ENCODE assay signal across 22 cellular contexts in genomic region chr16:10232757-10233156, GRCh38. TPM values are rescaled to one million over a fixed set of nuclear protein-coding genes. Genes with fewer than 3 reads are reported as not detected.
DNase-seq lines count a peak whose midpoint lies in the region; ATAC-seq, FAIRE-seq and TF ChIP-seq lines count a peak whose summit lies in the region.
"Had no signal": no experiment of that assay in that cellular context is flagged by ENCODE, and none has a peak within 500 bp of the region (broad histone marks: within the 10 kb centered on the region; RNA-seq: fewer than 3 reads in every experiment).

No MANE protein-coding gene starts in this region.

- H4K5ac ChIP-seq in mesendoderm (ENCODE audit: low read length): no peak overlapping the region

- 9% methylated on average over 1 of the region's 1 CpG for WGBS in K562 (ENCODE audit: insufficient coverage, low coverage, missing lambda C conversion rate)
- no CpG with 5 or more reads among the region's 1 CpG for WGBS in mesendoderm (ENCODE audit: extremely low coverage, insufficient coverage, low lambda C conversion rate)
- WGBS in spleen, 5 donors: 80 to 100% (median 93%) methylated on average over 1 of the region's 1 CpG

- H3K9me1 ChIP-seq in K562 (ENCODE audit: control insufficient read depth, insufficient read depth, low read length): no peaks in the 10 kb centered on the region

- no peak overlapping the region for H3K18ac ChIP-seq in mesendoderm (ENCODE audit: low read length)

- H3K9me3 ChIP-seq in K562 (replicated peaks; ENCODE audit: control insufficient read depth, insufficient read depth, low read depth, low read length) (no peaks in the 10 kb centered on the region), spleen (peaks cover 0 to 31% (median 19%) of the 10 kb centered on the region in 8 donors)
- H3K9me3 ChIP-seq: BE2C had no signal

- H2BK15ac ChIP-seq in mesendoderm (replicated peaks; ENCODE audit: low read depth): no peak overlapping the region

- no peak overlapping the region for H2BK5ac ChIP-seq in mesendoderm (ENCODE audit: low read length)

- no peak for ATAC-seq in K562

- no peak overlapping the region for H3K23ac ChIP-seq in mesendoderm (ENCODE audit: low read length)

- H3K79me2 ChIP-seq in K562 (ENCODE audit: control insufficient read depth, insufficient read depth, low read length) (no peaks in the 10 kb centered on the region), mesendoderm (ENCODE audit: control insufficient read depth, insufficient read depth, low read length) (no peaks in the 10 kb centered on the region)

- CTCF ChIA-PET in K562 (lab: Yijun Ruan, JAX; ENCODE audit: low intra/inter-chr PET ratio): no interaction called here

- intact Hi-C loops in K562 (cut with micrococcal nuclease) (no loop called here), spleen (cut with DNase I; ENCODE audit: low total_unique reads) (no loop called here)

- H3K9ac ChIP-seq in K562 (ENCODE audit: insufficient read depth in 1 of 2, low read depth in 2 of 2, low read length in 2 of 2) (no peak overlapping the region), mesendoderm (ENCODE audit: low read length) (no peak overlapping the region)
- H3K9ac ChIP-seq: BLaER1 had no signal

- H3K36me3 ChIP-seq in K562 (ENCODE audit: control insufficient read depth, insufficient read depth, low read length) (no peaks in the 10 kb centered on the region), mesendoderm (ENCODE audit: control insufficient read depth, insufficient read depth, low read length) (no peaks in the 10 kb centered on the region), spleen (no peaks in the 10 kb centered on the region)
- H3K36me3 ChIP-seq: BE2C, BLaER1 had no signal

- no peaks in the 10 kb centered on the region for H4K20me1 ChIP-seq in K562 (replicated peaks; ENCODE audit: control insufficient read depth, insufficient read depth, low read length)
- H4K20me1 ChIP-seq: BLaER1 had no signal

- no peak overlapping the region for H2AK5ac ChIP-seq in mesendoderm (ENCODE audit: low read length)

- in situ Hi-C loops in K562 (cut with MboI): no loop called here

- no peak for TF ChIP-seq CTCF in K562 (IDR thresholded peaks at IDR 0.05 in 2 of 3, conservative IDR thresholded peaks at IDR 0.05 in 1 of 3; ENCODE audit: insufficient read depth in 2 of 3, low read depth in 1 of 3, low read length in 3 of 3)
- no peak for TF ChIP-seq CTCF in spleen (IDR thresholded peaks at IDR 0.05 in 8 of 11, conservative IDR thresholded peaks at IDR 0.05 in 3 of 11)

- no peak for FAIRE-seq in K562 (lab: Jason Lieb, UNC)
- FAIRE-seq: A204.1, G401.6, GM12891, GM19239 had no signal

- no peak overlapping the region for H2AFZ ChIP-seq in K562 (ENCODE audit: low read depth, low read length)

- H4K8ac ChIP-seq in mesendoderm (ENCODE audit: low read depth, low read length): no peak overlapping the region

- H3K4me3 ChIP-seq in K562 (no peak overlapping the region), mesendoderm (ENCODE audit: low read length) (no peak overlapping the region), spleen (no peak overlapping the region)
- H3K4me3 ChIP-seq: BLaER1 had no signal

- no peaks in the 10 kb centered on the region for H3K4me1 ChIP-seq in K562 (replicated peaks in 1 of 2; ENCODE audit: control insufficient read depth in 2 of 2, insufficient read depth in 2 of 2, low read length in 2 of 2)
- no peaks in the 10 kb centered on the region for H3K4me1 ChIP-seq in mesendoderm (ENCODE audit: control insufficient read depth, low read depth, low read length)
- peaks cover 0 to 11% (median 0%) of the 10 kb centered on the region in 6 donors for H3K4me1 ChIP-seq in spleen
- H3K4me1 ChIP-seq: BE2C had no signal

- DNase-seq in K562 (ENCODE audit: extremely low read depth in 1 of 4, low spot score in 3 of 4): no peak
- DNase-seq in mesendoderm: no peak
- peak; percentile 3 for DNase-seq in spleen
- DNase-seq in NAMALWA (ENCODE audit: low spot score): no peak
- DNase-seq in DMS 273 treated with DMSO at 0.1 percent for 48 hours (lab: John Stamatoyannopoulos, UW): no peak
- DNase-seq: 8988T; ACHN; BE2C; C1 segment of cervical spinal cord; CD4-positive, alpha-beta memory T cell; CD4-positive, CD25-positive, alpha-beta regulatory T cell; CD8-positive, alpha-beta memory T cell; COR-L47; DMS79 treated with DMSO at 0.1 percent for 48 hours; GF-D8 had no signal

- H3K27me3 ChIP-seq in K562 (ENCODE audit: control insufficient read depth in 2 of 2, insufficient read depth in 2 of 2, low read length in 2 of 2) (peaks cover 4 to 18% of the 10 kb centered on the region in 2 experiments; a peak in 3 of 5 replicates), mesendoderm (ENCODE audit: insufficient read depth, low read length, poor library complexity) (no peaks in the 10 kb centered on the region), spleen (replicated peaks in 1 of 7) (peaks cover 0 to 6% (median 0%) of the 10 kb centered on the region in 7 donors)
- H3K27me3 ChIP-seq: BE2C, BLaER1 had no signal

- no peak overlapping the region for H2BK120ac ChIP-seq in mesendoderm (ENCODE audit: low read depth, low read length)

- no peaks in the 10 kb centered on the region for H3K79me1 ChIP-seq in mesendoderm (ENCODE audit: low read length)

- H3K4me2 ChIP-seq in K562 (ENCODE audit: insufficient read depth, low read length) (no peak overlapping the region), mesendoderm (ENCODE audit: low read length) (no peak overlapping the region)
- H3K4me2 ChIP-seq: BLaER1 had no signal

- no peak overlapping the region for H3K27ac ChIP-seq in K562 (ENCODE audit: extremely low read depth, low read depth, low read length)
- H3K27ac ChIP-seq in mesendoderm (ENCODE audit: low read depth, low read length): peak overlapping the region; percentile 14
- no peak overlapping the region for H3K27ac ChIP-seq in spleen
- H3K27ac ChIP-seq: BLaER1 had no signal

- no peak for TF ChIP-seq EP300 in K562 (IDR thresholded peaks at IDR 0.05; ENCODE audit: low read length)

- TF ChIP-seq POLR2A in K562 (conservative IDR thresholded peaks at IDR 0.05) (no peak), spleen (IDR thresholded peaks at IDR 0.05) (no peak)

- POLR2A ChIA-PET in K562 (lab: Yijun Ruan, JAX): no interaction called here

- no peak overlapping the region for H3K4ac ChIP-seq in mesendoderm (ENCODE audit: low read depth, low read length)

- TF ChIP-seq RAD21 in K562 (CRISPR knock-in tag; conservative IDR thresholded peaks at IDR 0.05 in 1 of 2, IDR thresholded peaks at IDR 0.05 in 1 of 2): no peak

- BruUV-seq in K562 (replicated peaks; lab: Mats Ljungman, UMichigan): no TSS peak

- no peak overlapping the region for H3K56ac ChIP-seq in mesendoderm (ENCODE audit: low read length)

TF ChIP-seq in K562, 482 proteins besides CTCF, POLR2A, EP300 and RAD21 (continues in another document):
- TF ChIP-seq NFE2 (IDR thresholded peaks at IDR 0.05; ENCODE audit: low read depth) (no peak), USF2 (CRISPR knock-in tag; IDR thresholded peaks at IDR 0.05) (no peak), CBFA2T3 (IDR thresholded peaks at IDR 0.05) (0 out of 2 replicates have a peak, but pooled peaks have one; percentile 32)

RNA-seq across cellular contexts. Expression of gene GRIN2A, which starts 50.5 kb away (rescaled TPM):
- not detected in 2 replicates for total RNA-seq in K562 (2011; cell fraction: chromatin; rRNA removed; ENCODE audit: low replicate concordance)
- not detected in 2 replicates for total RNA-seq in K562 (2011; cell fraction: nucleolus; rRNA removed)
- under 0.01 TPM in 1 of 2 replicates, not detected in the other for total RNA-seq in K562 (2011; cell fraction: nucleoplasm; rRNA removed)
- total RNA-seq in K562 (2014; rRNA removed) (not detected in 2 replicates), K562 (2014; rRNA removed; fragmentation: Illumina TruSeq; extraction: Trizol) (not detected in 2 replicates), K562 (2015; rRNA removed; fragmentation: Illumina TruSeq; extraction: Trizol) (not detected in 2 replicates), K562 (2021) (not detected in 2 replicates), spleen (under 1 TPM in 1 of 7 donors, not detected in 6; 0.10 TPM)
- polyA plus RNA-seq in K562 (2011; rRNA removed) (not detected in 2 replicates), K562 (2014; fragmentation: Illumina TruSeq; extraction: Trizol) (not detected in 2 replicates), K562 (2014; fragmentation: Nextera tagmentation; extraction: Ambion mirVana) (not detected), K562 (2014; rRNA removed) (not detected in 2 replicates), spleen (under 1 TPM in 2 of 3 donors, not detected in 1; under 0.01 to 0.03 TPM)
- polyA plus RNA-seq in K562 (2011; cell fraction: cytosol; rRNA removed): not detected in 2 replicates
- not detected in 2 replicates for polyA plus RNA-seq in K562 (2011; cell fraction: nucleus; rRNA removed)
- polyA plus RNA-seq in K562 (2012): 0.01 and 0.08 TPM in 2 replicates
- 0.28 TPM in 1 of 2 replicates, not detected in the other for polyA minus RNA-seq in K562 (2011; rRNA and poly(A)+ RNA removed)
- not detected in 2 replicates for polyA minus RNA-seq in K562 (2011; cell fraction: cytosol; rRNA and poly(A)+ RNA removed)
- polyA minus RNA-seq in K562 (2011; cell fraction: nucleus; rRNA and poly(A)+ RNA removed): not detected in 2 replicates
- 0.51 TPM for polyA plus RNA-seq in mesendoderm (2013, experiment 1 of 2)
- 0.49 TPM for polyA plus RNA-seq in mesendoderm (2013, experiment 2 of 2)
- total RNA-seq: CD4-positive, alpha-beta memory T cell; CD4-positive, CD25-positive, alpha-beta regulatory T cell; CD8-positive, alpha-beta memory T cell had no signal
- polyA plus RNA-seq: AG04450; CD14-positive monocyte; CD4-positive, alpha-beta memory T cell; CD4-positive, CD25-positive, alpha-beta regulatory T cell; CD8-positive, alpha-beta memory T cell had no signal
